18 cellular contexts compared by ENCODE assay signal in genomic region chr10:8069108-8069507, GRCh38. TPM values are rescaled to one million over a fixed set of nuclear protein-coding genes. Genes with fewer than 3 reads are reported as not detected.
DNase-seq lines count a peak whose midpoint lies in the region; ATAC-seq and TF ChIP-seq lines count a peak whose summit lies in the region.
"Had no signal": no experiment of that assay in that cellular context is flagged by ENCODE, and none has a peak within 500 bp of the region (broad histone marks: within the 10 kb centered on the region; RNA-seq: fewer than 3 reads in every experiment).

No MANE protein-coding gene starts in this region.

- POLR2A ChIA-PET in CD4-positive, alpha-beta T cell (lab: Charles Lee), result interaction anchor here (1.3 kb wide), 1 partner anchor 8 kb away, joined by 8 read pairs; no protein-coding TSS in a partner anchor

- H3K36me3 Mint-ChIP-seq in CD4-positive, alpha-beta T cell (ENCODE audit: low read depth), result peaks cover 98% of the 10 kb centered on the region
- H3K36me3 Mint-ChIP-seq in immature natural killer cell, result peaks cover 43 to 82% (median 59%) of the 10 kb centered on the region in 3 donors

- no peak overlapping the region for H2AFZ ChIP-seq in OCI-LY3 (ENCODE audit: low read depth, low read length)

- H3K4me3 Mint-ChIP-seq in CD4-positive, alpha-beta T cell, result peak overlapping the region; percentile 27
- peak overlapping the region in 2 of 5 donors; percentile 10 to 66 for H3K4me3 Mint-ChIP-seq in immature natural killer cell
- H3K4me3 Mint-ChIP-seq: neural crest cell had no signal

- peak overlapping the region; percentile 20 for H3K4me2 ChIP-seq in OCI-LY3 (ENCODE audit: low read length)

- peak overlapping the region; percentile 66 for H3K27ac Mint-ChIP-seq in CD4-positive, alpha-beta T cell
- peak overlapping the region in 4 of 6 donors; percentile 7 to 88 (median 59) for H3K27ac Mint-ChIP-seq in immature natural killer cell

- peaks cover 86% of the 10 kb centered on the region for H3K4me1 Mint-ChIP-seq in CD4-positive, alpha-beta T cell (ENCODE audit: low read depth)
- H3K4me1 Mint-ChIP-seq in immature natural killer cell, result peaks cover 70 to 94% of the 10 kb centered on the region in 2 donors
- H3K4me1 Mint-ChIP-seq: neural crest cell had no signal

- no peak overlapping the region for H3K27ac ChIP-seq in CD4-positive, alpha-beta T cell (ENCODE audit: low read depth, low read length)
- H3K27ac ChIP-seq in OCI-LY3 (ENCODE audit: low read length), result no peak overlapping the region
- H3K27ac ChIP-seq: C4-2B, lower lobe of right lung had no signal

- intact Hi-C loops in CD4-positive, alpha-beta T cell (cut with DNase I, micrococcal nuclease), result no loop called here

- no peak for TF ChIP-seq CTCF in CD4-positive, alpha-beta T cell (IDR thresholded peaks at IDR 0.05)
- TF ChIP-seq CTCF in OCI-LY3 (IDR thresholded peaks at IDR 0.05; ENCODE audit: low read depth, low read length), result no peak

- H3K4me3 ChIP-seq in OCI-LY3 (ENCODE audit: low read length), result no peak overlapping the region
- H3K4me3 ChIP-seq: lower lobe of right lung had no signal

- ATAC-seq in CD4-positive, alpha-beta T cell (ENCODE audit: poor library complexity), result no peak
- ATAC-seq in GM18520 (IDR thresholded peaks at IDR 0.05; ENCODE audit: unreplicated experiment) (peak; percentile 44), HG02885 (IDR thresholded peaks at IDR 0.05; ENCODE audit: poor library complexity, unreplicated experiment) (no peak)
- ATAC-seq: lower lobe of right lung, right cardiac atrium had no signal

- no peaks in the 10 kb centered on the region for H3K27me3 Mint-ChIP-seq in CD4-positive, alpha-beta T cell
- H3K27me3 Mint-ChIP-seq in immature natural killer cell (ENCODE audit: low read depth in 3 of 3), result peaks cover 4 to 21% (median 5%) of the 10 kb centered on the region in 3 donors

- CTCF ChIA-PET in CD4-positive, alpha-beta T cell (lab: Charles Lee), result interaction anchor here (1.2 kb wide), 1 partner anchor 9 kb away, joined by 5 read pairs; no protein-coding TSS in a partner anchor

- DNase-seq in CD4-positive, alpha-beta T cell, result no peak
- DNase-seq in immature natural killer cell, result no peak
- no peak for DNase-seq in COLO668 (lab: John Stamatoyannopoulos, UW; ENCODE audit: unreplicated experiment)
- no peak for DNase-seq in epidermal melanocyte (ENCODE audit: insufficient read length, low spot score)
- no peak for DNase-seq in NCI-H146 treated with DMSO at 0.1 percent for 48 hours (lab: John Stamatoyannopoulos, UW; ENCODE audit: unreplicated experiment)
- DNase-seq: H7; lower lobe of right lung; NCI-H187 treated with DMSO at 0.1 percent for 48 hours; NCI-H748 treated with DMSO at 0.1 percent for 48 hours; right cardiac atrium; RPMI8226; stimulated activated CD4-positive, alpha-beta T cell treated with anti-CD3 and anti-CD28 coated beads, Interleukin-2, amount 100 ng/mL, for 48 hours had no signal

- no peaks in the 10 kb centered on the region for H3K9me3 ChIP-seq in CD4-positive, alpha-beta T cell (ENCODE audit: control insufficient read depth, low read length)
- no peaks in the 10 kb centered on the region for H3K9me3 ChIP-seq in OCI-LY3 (ENCODE audit: insufficient read depth, low read length)
- H3K9me3 ChIP-seq: lower lobe of right lung had no signal

- H3K9ac ChIP-seq in OCI-LY3 (ENCODE audit: low read length), result no peak overlapping the region

- peaks cover 9% of the 10 kb centered on the region for H3K4me1 ChIP-seq in OCI-LY3 (ENCODE audit: low read length)

- H3K79me2 ChIP-seq in OCI-LY3 (ENCODE audit: low read length), result no peaks in the 10 kb centered on the region

- no peaks in the 10 kb centered on the region for H3K27me3 ChIP-seq in CD4-positive, alpha-beta T cell (ENCODE audit: control insufficient read depth, insufficient read depth, low read length)
- H3K27me3 ChIP-seq in OCI-LY3 (ENCODE audit: low read depth, low read length), result peaks cover 49% of the 10 kb centered on the region

- H3K9me3 Mint-ChIP-seq in CD4-positive, alpha-beta T cell, result no peaks in the 10 kb centered on the region
- H3K9me3 Mint-ChIP-seq in immature natural killer cell, result no peaks in the 10 kb centered on the region
- H3K9me3 Mint-ChIP-seq: neural crest cell had no signal

- H4K20me1 ChIP-seq in OCI-LY3 (ENCODE audit: insufficient read depth, low read length), result no peaks in the 10 kb centered on the region

- H3K36me3 ChIP-seq in OCI-LY3 (replicated peaks; ENCODE audit: low read depth, low read length), result no peaks in the 10 kb centered on the region

RNA-seq across cellular contexts. Expression of gene GATA3, which starts 14.6 kb away (rescaled TPM):
- 100 to 1,000 TPM; 128 to 141 TPM for total RNA-seq in CD4-positive, alpha-beta T cell
- polyA plus RNA-seq in immature natural killer cell, result 10 to 100 TPM; 27.2 to 52.1 (median 36.8) TPM
- total RNA-seq: LHCN-M2 had no signal
